ENCODE assay signal across 25 cellular contexts in genomic region chr1:94817697-94818096, GRCh38. TPM values are rescaled to one million over a fixed set of nuclear protein-coding genes. Genes with fewer than 3 reads are reported as not detected.
A peak's percentile ranks its signal among the peaks of the same experiment; 100 is the strongest.
DNase-seq lines count a peak whose midpoint lies in the region; ATAC-seq, FAIRE-seq and TF ChIP-seq lines count a peak whose summit lies in the region.
"Had no signal": no experiment of that assay in that cellular context is flagged by ENCODE, and none has a peak within 500 bp of the region (broad histone marks: within the 10 kb centered on the region; RNA-seq: fewer than 3 reads in every experiment).

No MANE protein-coding gene starts in this region.

- in situ Hi-C loops in HepG2 (cut with HindIII; ENCODE audit: extremely low pct_ligation_motif_present, low pct_unique_long_range_greater_than_20kb), result no loop called here

- H3K4me1 Mint-ChIP-seq in glutamatergic neuron (ENCODE audit: low read depth, unreplicated experiment), result peaks cover 14% of the 10 kb centered on the region
- H3K4me1 Mint-ChIP-seq in progenitor cell of endocrine pancreas (ENCODE audit: low read depth), result peaks cover 29% of the 10 kb centered on the region
- H3K4me1 Mint-ChIP-seq in CD8-positive, alpha-beta T cell (ENCODE audit: low read depth), result peaks cover 4% of the 10 kb centered on the region

- peak overlapping the region; percentile 81 for H3K27ac Mint-ChIP-seq in glutamatergic neuron (ENCODE audit: unreplicated experiment)
- no peak overlapping the region for H3K27ac Mint-ChIP-seq in progenitor cell of endocrine pancreas
- H3K27ac Mint-ChIP-seq in CD8-positive, alpha-beta T cell, result no peak overlapping the region
- H3K27ac Mint-ChIP-seq: CD14-positive monocyte had no signal

- peaks cover 30% of the 10 kb centered on the region for H3K36me3 Mint-ChIP-seq in glutamatergic neuron (ENCODE audit: unreplicated experiment)
- peaks cover 38% of the 10 kb centered on the region for H3K36me3 Mint-ChIP-seq in progenitor cell of endocrine pancreas (ENCODE audit: insufficient read depth)
- no peaks in the 10 kb centered on the region for H3K36me3 Mint-ChIP-seq in CD8-positive, alpha-beta T cell

- ATAC-seq in HepG2 (no peak), right lobe of liver (no peak), GM21447 (IDR thresholded peaks at IDR 0.05; ENCODE audit: unreplicated experiment) (no peak), HG03442 (IDR thresholded peaks at IDR 0.05; ENCODE audit: unreplicated experiment) (no peak)
- ATAC-seq in CD8-positive, alpha-beta T cell, result no peak

- H3K4me3 ChIP-seq in HepG2 (replicated peaks in 1 of 3; ENCODE audit: insufficient read depth in 1 of 3, low read depth in 2 of 3, low read length in 3 of 3), result no peak overlapping the region
- no peak overlapping the region for H3K4me3 ChIP-seq in right lobe of liver
- no peak overlapping the region for H3K4me3 ChIP-seq in CD8-positive, alpha-beta T cell (ENCODE audit: low read depth, low read length)
- H3K4me3 ChIP-seq: HAP-1, SJSA1 had no signal

- DNase-seq in HepG2 (ENCODE audit: low spot score), result peak; percentile 32
- DNase-seq in right lobe of liver, result no peak
- DNase-seq in glutamatergic neuron, result no peak
- DNase-seq in progenitor cell of endocrine pancreas (ENCODE audit: low spot score, unreplicated experiment), result no peak
- DNase-seq in CD8-positive, alpha-beta T cell, result no peak
- no peak for DNase-seq in activated CD4-positive, CD25-positive, alpha-beta regulatory T cell (lab: John Stamatoyannopoulos, UW)
- DNase-seq: 8988T; ACHN; BE2C; GOT3; Karpas-422; NCI-H2029; NCI-H446; NCI-H524 treated with DMSO at 0.1 percent for 48 hours; NCI-H82; NK-92 treated with Interleukin-12 subunit alpha and Interleukin-12 subunit beta, amount 100 ng/mL, for 24 hours; Right ventricle myocardium superior; RPMI8226 had no signal

- H4K20me1 ChIP-seq in HepG2 (ENCODE audit: insufficient read depth, low read length), result no peaks in the 10 kb centered on the region

- no peak for FAIRE-seq in HepG2 (lab: Jason Lieb, UNC)
- FAIRE-seq: GM19239 had no signal

- H3K9ac ChIP-seq in HepG2 (ENCODE audit: insufficient read depth, low read depth, low read length), result no peak overlapping the region

- no peaks in the 10 kb centered on the region for H3K36me3 ChIP-seq in HepG2 (replicated peaks in 1 of 2; ENCODE audit: control insufficient read depth in 1 of 2, insufficient read depth in 2 of 2, low read length in 2 of 2)
- H3K36me3 ChIP-seq in right lobe of liver, result no peaks in the 10 kb centered on the region
- no peaks in the 10 kb centered on the region for H3K36me3 ChIP-seq in CD8-positive, alpha-beta T cell (ENCODE audit: insufficient read depth, low read length)
- H3K36me3 ChIP-seq: BE2C, HAP-1, SJSA1 had no signal

- TF ChIP-seq CTCF in HepG2 (CRISPR knock-in tag; IDR thresholded peaks at IDR 0.05), result no peak
- TF ChIP-seq CTCF in right lobe of liver (IDR thresholded peaks at IDR 0.05), result no peak
- TF ChIP-seq CTCF in glutamatergic neuron (IDR thresholded peaks at IDR 0.05; ENCODE audit: partially characterized antibody, unreplicated experiment), result no peak
- TF ChIP-seq CTCF in progenitor cell of endocrine pancreas (IDR thresholded peaks at IDR 0.05; ENCODE audit: unreplicated experiment), result no peak
- no peak for TF ChIP-seq CTCF in CD8-positive, alpha-beta T cell (IDR thresholded peaks at IDR 0.05)

- WGBS in HepG2 (ENCODE audit: low lambda C conversion rate), result 80% methylated on average over 2 of the region's 2 CpGs
- WGBS in right lobe of liver (ENCODE audit: insufficient coverage, low coverage, low lambda C conversion rate, missing lambda C conversion rate), result 69% methylated on average over 2 of the region's 2 CpGs

- no peak for TF ChIP-seq EP300 in HepG2 (IDR thresholded peaks at IDR 0.05; ENCODE audit: low read depth in 2 of 2, low read length in 2 of 2)
- no peak for TF ChIP-seq EP300 in HepG2 (CRISPR knock-in tag; IDR thresholded peaks at IDR 0.05; ENCODE audit: borderline replicate concordance)

- H3K9me3 ChIP-seq in HepG2 (ENCODE audit: low read length), result peaks cover 16% of the 10 kb centered on the region
- no peaks in the 10 kb centered on the region for H3K9me3 ChIP-seq in right lobe of liver
- H3K9me3 ChIP-seq in CD8-positive, alpha-beta T cell (ENCODE audit: low read length), result no peaks in the 10 kb centered on the region
- H3K9me3 ChIP-seq: BE2C, HAP-1, SJSA1 had no signal

- H3K4me3 Mint-ChIP-seq in glutamatergic neuron (ENCODE audit: unreplicated experiment) (peak overlapping the region; percentile 91), progenitor cell of endocrine pancreas (ENCODE audit: low read depth) (peak overlapping the region; percentile 31)
- H3K4me3 Mint-ChIP-seq in CD8-positive, alpha-beta T cell, result no peak overlapping the region
- H3K4me3 Mint-ChIP-seq: CD14-positive monocyte had no signal

- no peak overlapping the region for H3K4me2 ChIP-seq in HepG2 (ENCODE audit: low read depth, low read length)

- no TSS peak for BruUV-seq in HepG2 (replicated peaks; lab: Mats Ljungman, UMichigan)

- H2AFZ ChIP-seq in HepG2 (ENCODE audit: low read length), result no peak overlapping the region

- intact Hi-C loops in HepG2 (cut with micrococcal nuclease; ENCODE audit: unreplicated experiment), result no loop called here
- intact Hi-C loops in right lobe of liver (cut with DNase I), result loop anchor here in 1 of 2 donors (10.0 kb wide), 1 partner anchor 293 kb away; no protein-coding TSS in a partner anchor
- intact Hi-C loops in CD8-positive, alpha-beta T cell (cut with DNase I, micrococcal nuclease), result no loop called here

- no peak overlapping the region for H3K27ac ChIP-seq in HepG2 (ENCODE audit: extremely low read length, insufficient read depth, low read length)
- H3K27ac ChIP-seq in right lobe of liver, result no peak overlapping the region
- H3K27ac ChIP-seq in CD8-positive, alpha-beta T cell (ENCODE audit: low read depth, low read length), result no peak overlapping the region
- H3K27ac ChIP-seq: HL-60, SJSA1 had no signal

- H3K4me1 ChIP-seq in HepG2 (ENCODE audit: insufficient read depth, low read length) (peaks cover 42% of the 10 kb centered on the region), right lobe of liver (peaks cover 0 to 9% (median 0%) of the 10 kb centered on the region in 4 donors)
- no peaks in the 10 kb centered on the region for H3K4me1 ChIP-seq in CD8-positive, alpha-beta T cell (ENCODE audit: insufficient read depth, low read length)
- H3K4me1 ChIP-seq: BE2C had no signal

- CTCF ChIA-PET in HepG2 (lab: Yijun Ruan, JAX; ENCODE audit: low intra/inter-chr PET ratio, low total read pairs), result no interaction called here
- CTCF ChIA-PET in CD8-positive, alpha-beta T cell (lab: Charles Lee), result interaction anchor here (1.4 kb wide), 2 partner anchors 12 to 224 kb away, joined by 3 to 5 read pairs; no protein-coding TSS in a partner anchor

- peaks cover 25% of the 10 kb centered on the region for H3K27me3 Mint-ChIP-seq in glutamatergic neuron (ENCODE audit: unreplicated experiment)
- no peaks in the 10 kb centered on the region for H3K27me3 Mint-ChIP-seq in progenitor cell of endocrine pancreas
- peaks cover 32% of the 10 kb centered on the region for H3K27me3 Mint-ChIP-seq in CD8-positive, alpha-beta T cell (ENCODE audit: low read depth)

- no peaks in the 10 kb centered on the region for H3K79me2 ChIP-seq in HepG2 (ENCODE audit: insufficient read depth, low read length)

- POLR2A ChIA-PET in HepG2 (lab: Yijun Ruan, JAX), result no interaction called here
- POLR2A ChIA-PET in CD8-positive, alpha-beta T cell (lab: Charles Lee), result no interaction called here

- TF ChIP-seq POLR2A in HepG2 (IDR thresholded peaks at IDR 0.05; ENCODE audit: insufficient read depth in 1 of 2, low read depth in 2 of 2, low read length in 2 of 2) (no peak), right lobe of liver (IDR thresholded peaks at IDR 0.05) (no peak)

- H3K27me3 ChIP-seq in HepG2 (ENCODE audit: control insufficient read depth in 1 of 2, insufficient read depth in 2 of 2, low read length in 2 of 2) (no peaks in the 10 kb centered on the region; a peak in 1 of 5 replicates), right lobe of liver (no peaks in the 10 kb centered on the region)
- no peaks in the 10 kb centered on the region for H3K27me3 ChIP-seq in CD8-positive, alpha-beta T cell (ENCODE audit: insufficient read depth, low read length)
- H3K27me3 ChIP-seq: BE2C, SJSA1 had no signal

- H3K9me3 Mint-ChIP-seq in glutamatergic neuron (ENCODE audit: unreplicated experiment) (peaks cover 29% of the 10 kb centered on the region), progenitor cell of endocrine pancreas (ENCODE audit: low read depth) (peaks cover 39% of the 10 kb centered on the region)
- peaks cover 5% of the 10 kb centered on the region for H3K9me3 Mint-ChIP-seq in CD8-positive, alpha-beta T cell

- TF ChIP-seq RAD21 in HepG2 (CRISPR knock-in tag; IDR thresholded peaks at IDR 0.05), result no peak

TF ChIP-seq in HepG2, 621 proteins besides CTCF, POLR2A, EP300 and RAD21 (continues in another document):
- no peak for TF ChIP-seq BHLHE40 (IDR thresholded peaks at IDR 0.05; ENCODE audit: low read length)
- TF ChIP-seq ISX (CRISPR knock-in tag; conservative IDR thresholded peaks at IDR 0.05), result no peak

RNA-seq across cellular contexts. Expression of gene SLC44A3, which starts 2.5 kb away (rescaled TPM):
- total RNA-seq in HepG2 (2016; rRNA removed; fragmentation: Illumina TruSeq; extraction: Trizol) (3.8 and 6.8 TPM in 2 replicates), right lobe of liver (1 to 10 TPM; 1.9 to 8.7 (median 7.4) TPM), glutamatergic neuron (ENCODE audit: unreplicated experiment) (129 TPM), progenitor cell of endocrine pancreas (70.4 and 75.4 TPM in 2 replicates)
- 2.6 and 3.7 TPM in 2 replicates for total RNA-seq in HepG2 (2016; cell fraction: cytosol; rRNA removed; fragmentation: Illumina TruSeq; extraction: Trizol; ENCODE audit: low read depth)
- 3.9 and 7.2 TPM in 2 replicates for total RNA-seq in HepG2 (2016; cell fraction: insoluble cytoplasmic fraction; rRNA removed; fragmentation: Illumina TruSeq; extraction: Trizol)
- total RNA-seq in HepG2 (2016; cell fraction: membrane; rRNA removed; fragmentation: Illumina TruSeq; extraction: Trizol), result 4.5 and 5.9 TPM in 2 replicates
- total RNA-seq in HepG2 (2016; cell fraction: nucleus; rRNA removed; fragmentation: Illumina TruSeq; extraction: Trizol), result 6.0 and 9.9 TPM in 2 replicates
- 11.7 and 14.1 TPM in 2 replicates for polyA plus RNA-seq in HepG2 (2011; rRNA removed)
- polyA plus RNA-seq in HepG2 (2011; cell fraction: cytosol; rRNA removed), result 8.5 and 11.2 TPM in 2 replicates
- 8.0 and 8.6 TPM in 2 replicates for polyA plus RNA-seq in HepG2 (2011; cell fraction: nucleus; rRNA removed)
- polyA plus RNA-seq in HepG2 (2012), result 6.3 and 7.4 TPM in 2 replicates
- polyA plus RNA-seq in HepG2 (2016; cell fraction: cytosol; fragmentation: Illumina TruSeq; extraction: Trizol; ENCODE audit: low read depth), result 2.7 and 3.5 TPM in 2 replicates
- polyA plus RNA-seq in HepG2 (2016; cell fraction: insoluble cytoplasmic fraction; fragmentation: Illumina TruSeq; extraction: Trizol; ENCODE audit: low read depth), result 5.4 and 5.5 TPM in 2 replicates
- polyA plus RNA-seq in HepG2 (2016; cell fraction: membrane; fragmentation: Illumina TruSeq; extraction: Trizol; ENCODE audit: low read depth), result 5.3 and 5.4 TPM in 2 replicates
- polyA plus RNA-seq in HepG2 (2016; cell fraction: nucleus; fragmentation: Illumina TruSeq; extraction: Trizol; ENCODE audit: insufficient read depth, low read depth), result 12.5 and 12.7 TPM in 2 replicates
- 0.47 and 12.2 TPM in 2 replicates for polyA minus RNA-seq in HepG2 (2011; rRNA and poly(A)+ RNA removed; ENCODE audit: low replicate concordance)
- 4.6 and 6.4 TPM in 2 replicates for polyA minus RNA-seq in HepG2 (2011; cell fraction: cytosol; rRNA and poly(A)+ RNA removed)
- polyA minus RNA-seq in HepG2 (2011; cell fraction: nucleus; rRNA and poly(A)+ RNA removed), result 14.4 and 16.9 TPM in 2 replicates
- not detected for total RNA-seq in CD8-positive, alpha-beta T cell
- polyA plus RNA-seq: CD14-positive monocyte had no signal
